ENCODE assay signal across 9 cellular contexts in the genomic region with DNA sequence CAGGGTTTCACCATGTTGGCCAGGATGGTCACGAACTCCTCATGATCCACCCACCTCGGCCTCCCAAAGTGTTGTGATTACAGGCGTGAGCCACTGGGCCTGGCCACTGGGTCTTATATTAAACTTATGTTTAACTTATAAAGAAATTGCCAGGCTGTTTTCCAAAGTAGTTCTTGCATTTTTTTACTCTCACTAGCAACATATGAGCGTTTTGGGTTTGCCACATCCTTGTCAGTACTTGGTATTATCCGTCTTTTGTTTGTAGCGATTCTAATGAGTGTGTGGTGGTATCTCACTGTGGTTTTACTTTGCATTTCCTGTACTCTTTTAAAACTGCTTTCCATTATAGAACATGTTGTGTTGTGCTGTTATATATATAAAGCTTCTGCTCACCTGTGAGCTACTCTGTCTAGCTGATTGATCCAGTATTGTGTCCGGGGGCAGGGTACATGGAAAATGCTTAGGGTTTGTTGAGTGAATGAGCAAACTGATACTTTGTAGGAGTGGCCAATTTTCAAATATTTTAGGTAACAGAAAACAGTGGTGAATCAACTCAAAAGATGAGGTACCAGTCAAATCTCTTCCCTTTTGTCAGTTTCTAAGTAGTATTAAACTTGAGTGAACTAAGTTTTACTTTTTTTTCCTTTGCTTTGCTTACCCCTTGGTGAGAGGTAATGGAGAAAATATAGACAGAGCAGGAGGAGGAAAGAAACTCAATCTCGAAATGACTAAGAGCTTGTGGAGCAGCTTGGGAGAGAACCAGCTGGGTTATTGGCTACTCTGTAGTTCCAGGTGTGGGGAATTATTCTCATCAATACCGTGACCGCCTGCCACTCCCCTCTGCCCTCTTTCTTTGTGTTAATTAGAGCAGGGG.
DNase-seq lines count a peak whose midpoint lies in the region; ATAC-seq and TF ChIP-seq lines count a peak whose summit lies in the region.
"Had no signal": no experiment of that assay in that cellular context is flagged by ENCODE, and none has a peak within 500 bp of the region (broad histone marks: within the 10 kb centered on the region; RNA-seq: fewer than 3 reads in every experiment).

No MANE protein-coding gene starts in this region.

- CTCF ChIA-PET in activated CD8-positive, alpha-beta memory T cell treated with anti-CD3 and anti-CD28 coated beads, Interleukin-2, amount 10 ng/mL, durations not matched to agents 7 days and 5 days (lab: Charles Lee) = interaction anchor here (0.6 to 4.7 kb wide), 11 partner anchors 10 to 78 kb away, joined by 3 to 37 read pairs (median 5); no protein-coding TSS in a partner anchor
- CTCF ChIA-PET in MCF 10A (lab: Yijun Ruan, JAX) = no interaction called here

- peaks cover 25% of the 10 kb centered on the region for H3K36me3 Mint-ChIP-seq in activated CD8-positive, alpha-beta memory T cell treated with anti-CD3 and anti-CD28 coated beads, Interleukin-2, amount 10 ng/mL, durations not matched to agents 7 days and 5 days
- H3K36me3 Mint-ChIP-seq in activated naive CD8-positive, alpha-beta T cell treated with anti-CD3 and anti-CD28 coated beads, Interleukin-2, amount 10 ng/mL, durations not matched to agents 7 days and 5 days = peaks cover 30% of the 10 kb centered on the region
- H3K36me3 Mint-ChIP-seq in MCF 10A (ENCODE audit: insufficient read depth, unreplicated experiment) = no peaks in the 10 kb centered on the region

- peak overlapping the region; percentile 67 for H3K4me3 Mint-ChIP-seq in activated CD8-positive, alpha-beta memory T cell treated with anti-CD3 and anti-CD28 coated beads, Interleukin-2, amount 10 ng/mL, durations not matched to agents 7 days and 5 days
- peak overlapping the region; percentile 78 for H3K4me3 Mint-ChIP-seq in activated naive CD8-positive, alpha-beta T cell treated with anti-CD3 and anti-CD28 coated beads, Interleukin-2, amount 10 ng/mL, durations not matched to agents 7 days and 5 days
- no peak overlapping the region for H3K4me3 Mint-ChIP-seq in MCF 10A (ENCODE audit: unreplicated experiment)

- peaks cover 1% of the 10 kb centered on the region for H3K9me3 Mint-ChIP-seq in activated CD8-positive, alpha-beta memory T cell treated with anti-CD3 and anti-CD28 coated beads, Interleukin-2, amount 10 ng/mL, durations not matched to agents 7 days and 5 days (ENCODE audit: low read depth)
- H3K9me3 Mint-ChIP-seq in activated naive CD8-positive, alpha-beta T cell treated with anti-CD3 and anti-CD28 coated beads, Interleukin-2, amount 10 ng/mL, durations not matched to agents 7 days and 5 days = peaks cover 2% of the 10 kb centered on the region
- H3K9me3 Mint-ChIP-seq in MCF 10A (ENCODE audit: unreplicated experiment) = peaks cover 3% of the 10 kb centered on the region

- no peaks in the 10 kb centered on the region for H3K27me3 Mint-ChIP-seq in activated CD8-positive, alpha-beta memory T cell treated with anti-CD3 and anti-CD28 coated beads, Interleukin-2, amount 10 ng/mL, durations not matched to agents 7 days and 5 days
- H3K27me3 Mint-ChIP-seq in activated naive CD8-positive, alpha-beta T cell treated with anti-CD3 and anti-CD28 coated beads, Interleukin-2, amount 10 ng/mL, durations not matched to agents 7 days and 5 days = no peaks in the 10 kb centered on the region
- no peaks in the 10 kb centered on the region for H3K27me3 Mint-ChIP-seq in MCF 10A (ENCODE audit: insufficient read depth, unreplicated experiment)

- peak overlapping the region; percentile 93 for H3K27ac Mint-ChIP-seq in activated CD8-positive, alpha-beta memory T cell treated with anti-CD3 and anti-CD28 coated beads, Interleukin-2, amount 10 ng/mL, durations not matched to agents 7 days and 5 days
- peak overlapping the region; percentile 97 for H3K27ac Mint-ChIP-seq in activated naive CD8-positive, alpha-beta T cell treated with anti-CD3 and anti-CD28 coated beads, Interleukin-2, amount 10 ng/mL, durations not matched to agents 7 days and 5 days
- no peak overlapping the region for H3K27ac Mint-ChIP-seq in MCF 10A (ENCODE audit: low read depth, unreplicated experiment)

- TF ChIP-seq CTCF in MCF 10A (IDR thresholded peaks at IDR 0.05; ENCODE audit: unreplicated experiment) = no peak

- BruUV-seq in MCF 10A (replicated peaks; lab: Mats Ljungman, UMichigan) = no TSS peak

- POLR2A ChIA-PET in activated naive CD8-positive, alpha-beta T cell treated with anti-CD3 and anti-CD28 coated beads, Interleukin-2, amount 10 ng/mL, durations not matched to agents 7 days and 5 days (lab: Charles Lee) = interaction anchor here (0.7 to 8.8 kb wide), 13 partner anchors 11 to 150 kb away, joined by 3 to 156 read pairs (median 10); no protein-coding TSS in a partner anchor
- POLR2A ChIA-PET in MCF 10A (lab: Yijun Ruan, JAX) = no interaction called here

- peaks cover 65% of the 10 kb centered on the region for H3K4me1 Mint-ChIP-seq in activated CD8-positive, alpha-beta memory T cell treated with anti-CD3 and anti-CD28 coated beads, Interleukin-2, amount 10 ng/mL, durations not matched to agents 7 days and 5 days
- H3K4me1 Mint-ChIP-seq in activated naive CD8-positive, alpha-beta T cell treated with anti-CD3 and anti-CD28 coated beads, Interleukin-2, amount 10 ng/mL, durations not matched to agents 7 days and 5 days = peaks cover 64% of the 10 kb centered on the region
- H3K4me1 Mint-ChIP-seq in MCF 10A (ENCODE audit: insufficient read depth, unreplicated experiment) = no peaks in the 10 kb centered on the region

- DNase-seq in activated CD8-positive, alpha-beta memory T cell treated with anti-CD3 and anti-CD28 coated beads, Interleukin-2, amount 10 ng/mL, durations not matched to agents 7 days and 5 days = peak; percentile 67
- DNase-seq in activated CD8-positive, alpha-beta memory T cell treated with anti-CD3 and anti-CD28 coated beads, Interleukin-2, amount 50 U/mL, for 48 hours = no peak
- DNase-seq in activated naive CD8-positive, alpha-beta T cell treated with anti-CD3 and anti-CD28 coated beads, Interleukin-2, amount 10 ng/mL, durations not matched to agents 7 days and 5 days = peak; percentile 54
- no peak for DNase-seq in stimulated activated naive CD8-positive, alpha-beta T cell treated with anti-CD3 and anti-CD28 coated beads, Interleukin-15, Interleukin-2, amounts not matched to agents 100 U/mL and 50 U/mL, for 24 hours
- DNase-seq in MCF 10A (ENCODE audit: unreplicated experiment) (no peak), NCI-H345 (lab: John Stamatoyannopoulos, UW) (no peak)
- no peak for DNase-seq in stimulated activated CD4-positive, alpha-beta T cell treated with anti-CD3 and anti-CD28 coated beads, Interleukin-4, amount 100 ng/mL, for 1 hour
- DNase-seq: NCI-H446 treated with DMSO at 0.1 percent for 48 hours had no signal

- intact Hi-C loops in MCF 10A (cut with micrococcal nuclease) = no loop called here

- ATAC-seq in activated CD8-positive, alpha-beta memory T cell treated with anti-CD3 and anti-CD28 coated beads, Interleukin-2, amount 10 ng/mL, durations not matched to agents 7 days and 5 days = peak; percentile 87
- peak; percentile 64 for ATAC-seq in HG03439 (IDR thresholded peaks at IDR 0.05; ENCODE audit: unreplicated experiment)
- ATAC-seq in activated naive CD8-positive, alpha-beta T cell treated with anti-CD3 and anti-CD28 coated beads, Interleukin-2, amount 10 ng/mL, durations not matched to agents 7 days and 5 days (ENCODE audit: low read depth) = peak; percentile 85
- ATAC-seq in stimulated activated naive CD8-positive, alpha-beta T cell treated with anti-CD3 and anti-CD28 coated beads, Interleukin-15, Interleukin-2, amounts not matched to agents 100 U/mL and 50 U/mL, for 24 hours = peak; percentile 73

Comparison
In these comparisons a context has a peak if more than half of its experiments do, and no peak if none do; other contexts are left out.
1. DNase-seq: peak in activated CD8-positive, alpha-beta memory T cell treated with anti-CD3 and anti-CD28 coated beads, Interleukin-2, amount 10 ng/mL, durations not matched to agents 7 days and 5 days (single experiment) and activated naive CD8-positive, alpha-beta T cell treated with anti-CD3 and anti-CD28 coated beads, Interleukin-2, amount 10 ng/mL, durations not matched to agents 7 days and 5 days (single experiment); none in activated CD8-positive, alpha-beta memory T cell treated with anti-CD3 and anti-CD28 coated beads, Interleukin-2, amount 50 U/mL, for 48 hours (single experiment), stimulated activated naive CD8-positive, alpha-beta T cell treated with anti-CD3 and anti-CD28 coated beads, Interleukin-15, Interleukin-2, amounts not matched to agents 100 U/mL and 50 U/mL, for 24 hours (single experiment), MCF 10A (single experiment), NCI-H345 (single experiment) and stimulated activated CD4-positive, alpha-beta T cell treated with anti-CD3 and anti-CD28 coated beads, Interleukin-4, amount 100 ng/mL, for 1 hour (single experiment).
2. Peak in every context shown above with its lines, with median percentiles within 50 percentile points of each other: ATAC-seq.